10 cellular contexts compared by ENCODE assay signal in genomic region chr7:144821069-144821468, GRCh38. TPM values are rescaled to one million over a fixed set of nuclear protein-coding genes. Genes with fewer than 3 reads are reported as not detected.
DNase-seq lines count a peak whose midpoint lies in the region; ATAC-seq and TF ChIP-seq lines count a peak whose summit lies in the region.
"Had no signal": no experiment of that assay in that cellular context is flagged by ENCODE, and none has a peak within 500 bp of the region (broad histone marks: within the 10 kb centered on the region; RNA-seq: fewer than 3 reads in every experiment).

No MANE protein-coding gene starts in this region.

- H3K4me3 Mint-ChIP-seq in activated naive CD8-positive, alpha-beta T cell treated with anti-CD3 and anti-CD28 coated beads, Interleukin-2, amount 10 ng/mL, durations not matched to agents 7 days and 5 days = peak overlapping the region; percentile 10
- no peak overlapping the region for H3K4me3 Mint-ChIP-seq in GM23338

- DNase-seq in activated naive CD8-positive, alpha-beta T cell treated with anti-CD3 and anti-CD28 coated beads, Interleukin-2, amount 10 ng/mL, durations not matched to agents 7 days and 5 days = no peak
- no peak for DNase-seq in NCI-H748 treated with DMSO at 0.1 percent for 48 hours (lab: John Stamatoyannopoulos, UW)
- no peak for DNase-seq in germinal center (ENCODE audit: low spot score)
- no peak for DNase-seq in GM23338 (ENCODE audit: low spot score)
- DNase-seq: activated gamma-delta T cell, ovary, stomach had no signal

- H2AFZ ChIP-seq in GM23338 = no peak overlapping the region

- no peaks in the 10 kb centered on the region for H3K4me1 ChIP-seq in GM23338 (ENCODE audit: insufficient read depth)

- H3K4me2 ChIP-seq in GM23338 = no peak overlapping the region

- no peaks in the 10 kb centered on the region for H4K20me1 ChIP-seq in GM23338 (replicated peaks; ENCODE audit: insufficient read depth)

- POLR2A ChIA-PET in activated naive CD8-positive, alpha-beta T cell treated with anti-CD3 and anti-CD28 coated beads, Interleukin-2, amount 10 ng/mL, durations not matched to agents 7 days and 5 days (lab: Charles Lee) = interaction anchor here (7.4 kb wide), 1 partner anchor 14 kb away, joined by 96 read pairs; the partner anchor contains the start of gene TPK1

- H3K36me3 Mint-ChIP-seq in activated naive CD8-positive, alpha-beta T cell treated with anti-CD3 and anti-CD28 coated beads, Interleukin-2, amount 10 ng/mL, durations not matched to agents 7 days and 5 days = peaks cover 3% of the 10 kb centered on the region
- no peaks in the 10 kb centered on the region for H3K36me3 Mint-ChIP-seq in GM23338 (ENCODE audit: low read depth)

- no peaks in the 10 kb centered on the region for H3K9me3 Mint-ChIP-seq in activated naive CD8-positive, alpha-beta T cell treated with anti-CD3 and anti-CD28 coated beads, Interleukin-2, amount 10 ng/mL, durations not matched to agents 7 days and 5 days
- no peaks in the 10 kb centered on the region for H3K9me3 Mint-ChIP-seq in GM23338

- no peaks in the 10 kb centered on the region for H3K27me3 Mint-ChIP-seq in activated naive CD8-positive, alpha-beta T cell treated with anti-CD3 and anti-CD28 coated beads, Interleukin-2, amount 10 ng/mL, durations not matched to agents 7 days and 5 days
- H3K27me3 Mint-ChIP-seq in GM23338 (ENCODE audit: insufficient read depth, low read depth, poor library complexity) = peaks cover 2% of the 10 kb centered on the region

- H3K27ac ChIP-seq in GM23338 (ENCODE audit: low read depth) = no peak overlapping the region
- H3K27ac ChIP-seq: ovary, stomach had no signal

- H3K36me3 ChIP-seq in GM23338 (ENCODE audit: insufficient read depth) = no peaks in the 10 kb centered on the region
- H3K36me3 ChIP-seq: ovary, stomach had no signal

- H3K9me2 ChIP-seq in GM23338 (ENCODE audit: insufficient read depth) = peaks cover 3% of the 10 kb centered on the region; the same call in 1 of the 2 replicates

- H3K27me3 ChIP-seq in GM23338 (ENCODE audit: insufficient read depth) = no peaks in the 10 kb centered on the region
- H3K27me3 ChIP-seq: ovary, stomach had no signal

- H3K4me3 ChIP-seq in GM23338 = no peak overlapping the region
- H3K4me3 ChIP-seq: ovary, stomach had no signal

- peak overlapping the region; percentile 62 for H3K27ac Mint-ChIP-seq in activated naive CD8-positive, alpha-beta T cell treated with anti-CD3 and anti-CD28 coated beads, Interleukin-2, amount 10 ng/mL, durations not matched to agents 7 days and 5 days
- no peak overlapping the region for H3K27ac Mint-ChIP-seq in GM23338

- TF ChIP-seq CTCF in GM23338 (conservative IDR thresholded peaks at IDR 0.05; ENCODE audit: low read depth in 2 of 2) = no peak

- ATAC-seq in GM18858 (IDR thresholded peaks at IDR 0.05; ENCODE audit: unreplicated experiment) (peak; percentile 48), GM21526 (IDR thresholded peaks at IDR 0.05; ENCODE audit: low FRiP score, unreplicated experiment) (peak; percentile 51), HG03460 (IDR thresholded peaks at IDR 0.05; ENCODE audit: unreplicated experiment) (peak; percentile 38), GM23338 (no peak)
- peak; percentile 17 for ATAC-seq in activated naive CD8-positive, alpha-beta T cell treated with anti-CD3 and anti-CD28 coated beads, Interleukin-2, amount 10 ng/mL, durations not matched to agents 7 days and 5 days (ENCODE audit: low read depth)

- H3K79me2 ChIP-seq in GM23338 (replicated peaks; ENCODE audit: insufficient read depth) = no peaks in the 10 kb centered on the region

- H3F3A ChIP-seq in GM23338 (replicated peaks; ENCODE audit: low read depth) = no peaks in the 10 kb centered on the region

- peaks cover 61% of the 10 kb centered on the region for H3K4me1 Mint-ChIP-seq in activated naive CD8-positive, alpha-beta T cell treated with anti-CD3 and anti-CD28 coated beads, Interleukin-2, amount 10 ng/mL, durations not matched to agents 7 days and 5 days
- H3K4me1 Mint-ChIP-seq in GM23338 = peaks cover 5% of the 10 kb centered on the region

TF ChIP-seq in GM23338, 12 proteins besides CTCF, POLR2A, EP300 and RAD21:
- TF ChIP-seq ZNF331 (CRISPR knock-in tag; IDR thresholded peaks at IDR 0.05; ENCODE audit: low read depth) (no peak), STAT1 (IDR thresholded peaks at IDR 0.05; ENCODE audit: unreplicated experiment) (no peak), EZH2 (IDR thresholded peaks at IDR 0.05; ENCODE audit: low read depth, unreplicated experiment) (no peak), POLR2AphosphoS5 (IDR thresholded peaks at IDR 0.05; ENCODE audit: low read depth) (no peak)
TF ChIP-seq in GM23338: peak in this region for 0.

RNA-seq across cellular contexts. Expression of gene TPK1, which starts 14.8 kb away (rescaled TPM):
- 10 to 100 TPM; 17.7 to 21.0 TPM for total RNA-seq in activated naive CD8-positive, alpha-beta T cell treated with anti-CD3 and anti-CD28 coated beads, Interleukin-2, amount 10 ng/mL, durations not matched to agents 7 days and 5 days
- 1.5 and 2.6 TPM in 2 replicates for total RNA-seq in GM23338 (2014; rRNA removed; shearing (Covaris generic))
- 2.9 and 3.2 TPM in 2 replicates for polyA plus RNA-seq in GM23338 (2016; fragmentation: Nextera tagmentation; extraction: Ambion mirVana)
